9 cellular contexts compared by ENCODE assay signal in genomic region chr7:66281678-66282593, GRCh38.
DNase-seq lines count a peak whose midpoint lies in the region; ATAC-seq and TF ChIP-seq lines count a peak whose summit lies in the region.
"Had no signal": no experiment of that assay in that cellular context is flagged by ENCODE, and none has a peak within 500 bp of the region (broad histone marks: within the 10 kb centered on the region; RNA-seq: fewer than 3 reads in every experiment).

No MANE protein-coding gene starts in this region.

- H3K27ac Mint-ChIP-seq in Caco-2 (ENCODE audit: unreplicated experiment) = peak overlapping the region; percentile 75
- peak overlapping the region; percentile 15 for H3K27ac Mint-ChIP-seq in neural progenitor cell
- no peak overlapping the region for H3K27ac Mint-ChIP-seq in T-cell
- H3K27ac Mint-ChIP-seq: activated CD4-positive, alpha-beta memory T cell treated with anti-CD3 and anti-CD28 coated beads, Interleukin-2, amount 10 ng/mL, durations not matched to agents 7 days and 5 days had no signal

- H3K4me1 ChIP-seq in Caco-2 (no peaks in the 10 kb centered on the region), esophagus (ENCODE audit: control insufficient read depth in 2 of 2, insufficient read depth in 2 of 2, low read length in 1 of 2) (no peaks in the 10 kb centered on the region), neural progenitor cell (peaks cover 3% of the 10 kb centered on the region), prostate gland (replicated peaks) (peaks cover 2% of the 10 kb centered on the region)

- H3K4me1 Mint-ChIP-seq in Caco-2 (ENCODE audit: low read depth, unreplicated experiment) = peaks cover 24% of the 10 kb centered on the region
- peaks cover 3% of the 10 kb centered on the region for H3K4me1 Mint-ChIP-seq in neural progenitor cell
- no peaks in the 10 kb centered on the region for H3K4me1 Mint-ChIP-seq in T-cell
- H3K4me1 Mint-ChIP-seq: activated CD4-positive, alpha-beta memory T cell treated with anti-CD3 and anti-CD28 coated beads, Interleukin-2, amount 10 ng/mL, durations not matched to agents 7 days and 5 days had no signal

- CTCF ChIA-PET in Caco-2 (lab: Charles Lee) = no interaction called here
- CTCF ChIA-PET in T-cell (lab: Charles Lee) = interaction anchor here in 1 of 2 donors (0.8 kb wide), 1 partner anchor 12 kb away, joined by 6 read pairs; no protein-coding TSS in a partner anchor

- no peak overlapping the region for H3K9ac ChIP-seq in neural progenitor cell

- POLR2A ChIA-PET in Caco-2 (lab: Charles Lee) = interaction anchor here (0.6 kb wide), 1 partner anchor 27 kb away, joined by 7 read pairs; no protein-coding TSS in a partner anchor
- POLR2A ChIA-PET in T-cell (lab: Charles Lee) = no interaction called here

- no peak for TF ChIP-seq POLR2A in prostate gland (IDR thresholded peaks at IDR 0.05)

- H3K27me3 Mint-ChIP-seq in Caco-2 (ENCODE audit: insufficient read depth, unreplicated experiment) = no peaks in the 10 kb centered on the region
- no peaks in the 10 kb centered on the region for H3K27me3 Mint-ChIP-seq in neural progenitor cell (ENCODE audit: insufficient read depth, low read depth)
- H3K27me3 Mint-ChIP-seq in T-cell = no peaks in the 10 kb centered on the region

- H2AFZ ChIP-seq in neural progenitor cell (replicated peaks) = no peak overlapping the region

- BruUV-seq in Caco-2 (replicated peaks; lab: Mats Ljungman, UMichigan) = no TSS peak

- TF ChIP-seq CTCF in Caco-2 (IDR thresholded peaks at IDR 0.05; ENCODE audit: insufficient read depth in 1 of 2, low read depth in 1 of 2, low read length in 1 of 2, severe bottlenecking in 1 of 2, unreplicated experiment in 1 of 2) = no peak
- TF ChIP-seq CTCF in neural progenitor cell (IDR thresholded peaks at IDR 0.05) = no peak
- no peak for TF ChIP-seq CTCF in prostate gland (IDR thresholded peaks at IDR 0.05)

- H3K79me2 ChIP-seq in neural progenitor cell (ENCODE audit: low read depth) = peaks cover 5% of the 10 kb centered on the region

- peaks cover 9% of the 10 kb centered on the region for H3K36me3 Mint-ChIP-seq in Caco-2 (ENCODE audit: insufficient read depth, unreplicated experiment)
- H3K36me3 Mint-ChIP-seq in neural progenitor cell = peaks cover 4% of the 10 kb centered on the region
- no peaks in the 10 kb centered on the region for H3K36me3 Mint-ChIP-seq in T-cell

- ATAC-seq in T-cell (replicated peaks in 1 of 4) = no peak

- H4K20me1 ChIP-seq in neural progenitor cell (ENCODE audit: low read depth) = peaks cover 9% of the 10 kb centered on the region

- intact Hi-C loops in Caco-2 (cut with micrococcal nuclease; ENCODE audit: unreplicated experiment) (no loop called here), posterior vena cava (cut with DNase I) (no loop called here), prostate gland (cut with DNase I) (no loop called here)

- WGBS in esophagus, 2 donors = 40 to 61% methylated on average over 8 of the region's 8 CpGs
- WGBS in prostate gland = 30% methylated on average over 8 of the region's 8 CpGs

- H3K4me2 ChIP-seq in neural progenitor cell = no peak overlapping the region

- DNase-seq in Caco-2 (no peak), OCI-M1 (lab: John Stamatoyannopoulos, UW) (peak; percentile 92), neural progenitor cell (ENCODE audit: low spot score) (no peak), posterior vena cava (ENCODE audit: low spot score) (no peak), T-cell (no peak), prostate gland (ENCODE audit: low spot score) (no peak)
- DNase-seq in activated CD4-positive, alpha-beta T cell treated with anti-CD3 and anti-CD28 coated beads for 48 hours = no peak
- DNase-seq: activated CD4-positive, alpha-beta memory T cell treated with anti-CD3 and anti-CD28 coated beads, Interleukin-2, amount 10 ng/mL, durations not matched to agents 7 days and 5 days had no signal

- H3K36me3 ChIP-seq in Caco-2 (ENCODE audit: control insufficient read depth, insufficient read depth, low read length) (no peaks in the 10 kb centered on the region), esophagus (ENCODE audit: control insufficient read depth in 2 of 2, insufficient read depth in 2 of 2, low read length in 1 of 2) (no peaks in the 10 kb centered on the region), neural progenitor cell (peaks cover 6% of the 10 kb centered on the region), prostate gland (no peaks in the 10 kb centered on the region)

- H3F3A ChIP-seq in neural progenitor cell (ENCODE audit: low read depth) = no peaks in the 10 kb centered on the region

- peak overlapping the region; percentile 1 to 38 for H3K27ac ChIP-seq in esophagus (ENCODE audit: low read depth in 2 of 2, low read length in 1 of 2)
- H3K27ac ChIP-seq in neural progenitor cell = no peak overlapping the region
- peak overlapping the region in 1 of 2 donors; percentile 23 for H3K27ac ChIP-seq in prostate gland

- H3K4me3 ChIP-seq in Caco-2 (ENCODE audit: low read depth, low read length) (no peak overlapping the region), esophagus (ENCODE audit: low read depth in 1 of 2, low read length in 2 of 2) (no peak overlapping the region), neural progenitor cell (no peak overlapping the region), prostate gland (no peak overlapping the region)

- H3K9me3 ChIP-seq in Caco-2 (no peaks in the 10 kb centered on the region), esophagus (ENCODE audit: control insufficient read depth in 2 of 2, insufficient read depth in 1 of 2, low read depth in 1 of 2, low read length in 1 of 2) (no peaks in the 10 kb centered on the region), neural progenitor cell (ENCODE audit: low read depth) (no peaks in the 10 kb centered on the region), prostate gland (no peaks in the 10 kb centered on the region)

- H3K9me3 Mint-ChIP-seq in Caco-2 (ENCODE audit: unreplicated experiment) (peaks cover 6% of the 10 kb centered on the region), neural progenitor cell (peaks cover 2% of the 10 kb centered on the region), T-cell (no peaks in the 10 kb centered on the region)
- H3K9me3 Mint-ChIP-seq: activated CD4-positive, alpha-beta memory T cell treated with anti-CD3 and anti-CD28 coated beads, Interleukin-2, amount 10 ng/mL, durations not matched to agents 7 days and 5 days had no signal

- H3K27me3 ChIP-seq in Caco-2 (replicated peaks; ENCODE audit: control insufficient read depth, insufficient read depth, low read length) (no peaks in the 10 kb centered on the region), esophagus (ENCODE audit: control insufficient read depth in 1 of 2, insufficient read depth in 2 of 2, low read length in 2 of 2) (no peaks in the 10 kb centered on the region), neural progenitor cell (no peaks in the 10 kb centered on the region), prostate gland (replicated peaks; ENCODE audit: insufficient read depth) (no peaks in the 10 kb centered on the region)

- H3K4me3 Mint-ChIP-seq in Caco-2 (ENCODE audit: unreplicated experiment) = no peak overlapping the region
- H3K4me3 Mint-ChIP-seq in neural progenitor cell = no peak overlapping the region
- no peak overlapping the region for H3K4me3 Mint-ChIP-seq in T-cell
- H3K4me3 Mint-ChIP-seq: activated CD4-positive, alpha-beta memory T cell treated with anti-CD3 and anti-CD28 coated beads, Interleukin-2, amount 10 ng/mL, durations not matched to agents 7 days and 5 days had no signal

Comparison
In these comparisons a context has a peak if more than half of its experiments do, and no peak if none do; other contexts are left out.
1. H3K27ac Mint-ChIP-seq: peak in Caco-2 (single experiment) and neural progenitor cell (single experiment); none in T-cell (0 of 2).